Comparison of ENCODE assay signal across 1 cellular context in genomic region chr16:65774350-65774749, GRCh38.
TF ChIP-seq lines count a peak whose summit lies in the region.

No MANE protein-coding gene starts in this region.

TF ChIP-seq in WTC11, 78 proteins besides CTCF, POLR2A, EP300 and RAD21 (continued from another document):
- TF ChIP-seq JUN (CRISPR knock-in tag; IDR thresholded peaks at IDR 0.05) = no peak
- TF ChIP-seq ELF4 (CRISPR knock-in tag; IDR thresholded peaks at IDR 0.05; ENCODE audit: low read depth) = no peak
- no peak for TF ChIP-seq ZNF512 (CRISPR knock-in tag; IDR thresholded peaks at IDR 0.05; ENCODE audit: borderline replicate concordance)
- TF ChIP-seq CREB1 (CRISPR knock-in tag; IDR thresholded peaks at IDR 0.05) = no peak
- no peak for TF ChIP-seq PRRX2 (CRISPR knock-in tag; IDR thresholded peaks at IDR 0.05)
- TF ChIP-seq GABPB1 (CRISPR knock-in tag; IDR thresholded peaks at IDR 0.05) = no peak
- TF ChIP-seq ZNF219 (CRISPR knock-in tag; IDR thresholded peaks at IDR 0.05; ENCODE audit: borderline replicate concordance) = no peak
TF ChIP-seq in WTC11: peak in this region for 0.
